7 cellular contexts compared by ENCODE assay signal in the genomic region with DNA sequence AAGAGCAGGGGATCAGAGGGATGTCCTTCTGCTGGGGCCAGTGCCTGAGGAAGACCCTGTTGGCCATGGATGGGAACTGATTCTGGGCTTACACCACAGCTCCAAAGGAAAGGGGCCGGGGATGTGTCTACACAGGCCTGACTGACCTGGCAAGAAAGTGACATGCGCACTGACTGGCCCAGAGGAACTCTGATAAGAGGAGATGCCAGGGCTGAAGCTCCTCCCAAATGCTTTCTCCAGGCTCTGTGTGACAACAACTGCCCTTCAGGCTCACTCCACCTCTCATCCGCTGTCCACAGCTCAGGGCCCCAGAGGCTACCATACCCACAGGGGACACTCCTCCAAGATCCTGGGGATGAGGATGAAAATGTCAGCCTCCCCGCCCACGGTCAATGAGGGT.
DNase-seq lines count a peak whose midpoint lies in the region; ATAC-seq and TF ChIP-seq lines count a peak whose summit lies in the region.

No MANE protein-coding gene starts in this region.

- WGBS in adrenal gland, 4 donors, result 50 to 69% (median 61%) methylated on average over 3 to 5 of the region's 5 CpGs

- TF ChIP-seq POLR2A in adrenal gland (IDR thresholded peaks at IDR 0.05), result peak in 1 of 2 donors; percentile 17

- intact Hi-C loops in adrenal gland (cut with DNase I), result no loop called here

- H3K4me1 ChIP-seq in adrenal gland (replicated peaks in 1 of 2), result peaks cover 14 to 20% of the 10 kb centered on the region in 2 donors

- DNase-seq in adrenal gland (peak; percentile 51 to 88 (median 82)), cortex of kidney (lab: John Stamatoyannopoulos, UW) (no peak)
- peak; percentile 33 for DNase-seq in stimulated activated CD8-positive, alpha-beta memory T cell treated with anti-CD3 and anti-CD28 coated beads, Interleukin-4, amount 100 ng/mL, for 48 hours
- DNase-seq in stimulated activated CD4-positive, alpha-beta T cell treated with anti-CD3 and anti-CD28 coated beads, Interleukin-1b, Interleukin-23, amount 100 ng/mL, for 48 hours, result no peak

- H3K36me3 ChIP-seq in adrenal gland (replicated peaks in 1 of 2), result no peaks in the 10 kb centered on the region

- no peaks in the 10 kb centered on the region for H3K9me3 ChIP-seq in adrenal gland (replicated peaks in 1 of 3)

- ATAC-seq in GM21367 (IDR thresholded peaks at IDR 0.05; ENCODE audit: unreplicated experiment) (peak; percentile 20), HG03108 (IDR thresholded peaks at IDR 0.05; ENCODE audit: unreplicated experiment) (peak; percentile 14), HG03565 (IDR thresholded peaks at IDR 0.05; ENCODE audit: unreplicated experiment) (no peak)

- peak in 1 of 6 experiments; percentile 9 for TF ChIP-seq CTCF in adrenal gland (IDR thresholded peaks at IDR 0.05)

- H3K4me3 ChIP-seq in adrenal gland, result no peak overlapping the region

- H3K27me3 ChIP-seq in adrenal gland, result no peaks in the 10 kb centered on the region

- H3K27ac ChIP-seq in adrenal gland, result peak overlapping the region in 4 of 5 donors; percentile 9 to 80 (median 52)

Comparison
In these comparisons a context has a peak if more than half of its experiments do, and no peak if none do; other contexts are left out.
1. DNase-seq: peak in adrenal gland (7 of 7) and stimulated activated CD8-positive, alpha-beta memory T cell treated with anti-CD3 and anti-CD28 coated beads, Interleukin-4, amount 100 ng/mL, for 48 hours (single experiment); none in stimulated activated CD4-positive, alpha-beta T cell treated with anti-CD3 and anti-CD28 coated beads, Interleukin-1b, Interleukin-23, amount 100 ng/mL, for 48 hours (single experiment) and cortex of kidney (single experiment).